Comparison of ENCODE assay signal across 17 cellular contexts in the genomic region with DNA sequence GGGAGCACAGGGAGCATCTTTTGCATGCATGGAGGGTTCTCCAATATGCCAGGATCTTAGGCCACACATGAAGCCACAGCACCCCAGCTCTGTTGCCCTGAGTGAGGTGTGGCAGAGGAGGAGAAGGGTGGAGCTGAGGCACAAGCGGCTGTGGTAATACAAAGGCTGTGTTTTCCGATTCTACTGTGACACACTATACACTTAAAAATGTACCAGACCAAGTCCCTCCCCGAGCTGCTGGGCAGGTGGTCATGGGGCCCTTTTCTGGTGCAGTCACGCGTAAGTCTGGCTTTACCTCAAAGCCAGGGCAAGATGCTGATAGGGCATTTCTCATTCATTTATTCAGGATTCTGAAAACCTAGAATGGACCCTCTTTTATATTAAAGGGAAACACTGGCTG. TPM values are rescaled to one million over a fixed set of nuclear protein-coding genes. Genes with fewer than 3 reads are reported as not detected.
DNase-seq lines count a peak whose midpoint lies in the region; ATAC-seq, FAIRE-seq and TF ChIP-seq lines count a peak whose summit lies in the region.
"Had no signal": no experiment of that assay in that cellular context is flagged by ENCODE, and none has a peak within 500 bp of the region (broad histone marks: within the 10 kb centered on the region; RNA-seq: fewer than 3 reads in every experiment).

No MANE protein-coding gene starts in this region.

- CTCF ChIA-PET in A549 (lab: Yijun Ruan, JAX) (interaction anchor here (0.7 kb wide), 1 partner anchor 222 kb away, joined by 3 read pairs; no protein-coding TSS in a partner anchor), H1 (lab: Charles Lee; ENCODE audit: partially characterized antibody) (interaction anchor here (0.6 to 2.3 kb wide), 5 partner anchors 18 to 91 kb away, joined by 3 to 6 read pairs (median 4); no protein-coding TSS in a partner anchor)

- whole genome bisulfite sequencing in A549 (ENCODE audit: missing lambda C conversion rate): 44% methylated on average over 5 of the region's 5 CpGs
- WGBS in H1 (ENCODE audit: extremely low coverage in 1 of 2, insufficient coverage in 1 of 2, insufficient read length in 1 of 2, insufficient replicate concordance in 2 of 2, low coverage in 1 of 2, low lambda C conversion rate in 2 of 2, missing lambda C conversion rate in 1 of 2), 2 experiments: 36% methylated on average over 5 of the region's 5 CpGs; no CpG with 5 or more reads in 1 of the 2 experiments

- H3K4me3 ChIP-seq in A549 (no peak overlapping the region), HUES48 (ENCODE audit: low read depth, low read length) (peak overlapping the region; percentile 92), H1 (ENCODE audit: extremely low read depth in 1 of 4, insufficient read depth in 2 of 4, low read depth in 3 of 4, low read length in 4 of 4) (peak overlapping the region in 1 of 4 experiments; percentile 96; a peak in 2 of 8 replicates)
- H3K4me3 ChIP-seq: esophagus muscularis mucosa, right atrium auricular region had no signal

- H2BK15ac ChIP-seq in H1 (ENCODE audit: low read length): no peak overlapping the region

- no peak overlapping the region for H3K9ac ChIP-seq in HUES48 (ENCODE audit: low read depth, low read length)
- H3K9ac ChIP-seq in H1 (replicated peaks in 1 of 4; ENCODE audit: extremely low read depth in 1 of 4, low read depth in 3 of 4, low read length in 3 of 4): no peak overlapping the region

- no peak overlapping the region for H3K4me2 ChIP-seq in A549
- peak overlapping the region; percentile 60 to 98 for H3K4me2 ChIP-seq in H1 (ENCODE audit: insufficient read depth in 1 of 2, low read depth in 2 of 2, low read length in 2 of 2)

- H3K36me3 ChIP-seq in HUES48 (ENCODE audit: control insufficient read depth, insufficient read depth, low read length): no peaks in the 10 kb centered on the region
- no peaks in the 10 kb centered on the region for H3K36me3 ChIP-seq in H1 (ENCODE audit: control insufficient read depth in 2 of 4, insufficient read depth in 4 of 4, low read length in 3 of 4)
- H3K36me3 ChIP-seq: esophagus muscularis mucosa, right atrium auricular region had no signal

- H4K91ac ChIP-seq in H1 (replicated peaks; ENCODE audit: insufficient read length, low read length): peak overlapping the region; percentile 41

- no peak for DNase-seq in A549 (ENCODE audit: low read depth in 1 of 2, low spot score in 1 of 2)
- peak; percentile 47 for DNase-seq in NCI-H526 treated with DMSO at 0.1 percent for 48 hours (lab: John Stamatoyannopoulos, UW)
- no peak for DNase-seq in H1 (ENCODE audit: low read depth in 1 of 2, low spot score in 2 of 2)
- DNase-seq in stimulated activated CD4-positive, alpha-beta T cell treated with anti-CD3 and anti-CD28 coated beads, Interleukin-15, amount 100 ng/mL, for 24 hours: no peak
- no peak for DNase-seq in head of caudate nucleus
- DNase-seq: activated CD4-positive, alpha-beta T cell treated with anti-CD3 and anti-CD28 coated beads, Interleukin-2, amount 50 U/mL, for 4 hours; activated naive CD8-positive, alpha-beta T cell treated with anti-CD3 and anti-CD28 coated beads for 36 hours; activated T-cell treated with anti-CD3 and anti-CD28 coated beads, Interleukin-2, amount 50 U/mL, for 4 hours; CD8-positive, alpha-beta memory T cell; GF-D8 had no signal

- POLR2A ChIA-PET in A549 (lab: Yijun Ruan, JAX) (no interaction called here), H1 (lab: Charles Lee; ENCODE audit: partially characterized antibody) (interaction anchor here (1.0 to 1.5 kb wide), 6 partner anchors 9 to 89 kb away, joined by 3 to 6 read pairs (median 3); a partner anchor contains a TSS)

- H3K79me2 ChIP-seq in H1 (ENCODE audit: control insufficient read depth in 1 of 2, insufficient read depth in 2 of 2, low read length in 2 of 2): peaks cover 0 to 80% of the 10 kb centered on the region in 2 experiments; a peak in 3 of 4 replicates

- no peak overlapping the region for H3K4ac ChIP-seq in H1 (replicated peaks; ENCODE audit: insufficient read length, low read depth, low read length)

- H2BK12ac ChIP-seq in H1 (ENCODE audit: low read depth, low read length): no peak overlapping the region; the same call in 1 of the 2 replicates

- ATAC-seq in A549 (no peak), HG03039 (IDR thresholded peaks at IDR 0.05; ENCODE audit: unreplicated experiment) (no peak), HG03571 (IDR thresholded peaks at IDR 0.05; ENCODE audit: unreplicated experiment) (no peak)
- ATAC-seq: activated T-cell treated with anti-CD3 and anti-CD28 coated beads, Interleukin-2, amount 50 U/mL, for 4 hours had no signal

- no peak overlapping the region for H2AK5ac ChIP-seq in H1 (ENCODE audit: low read depth, low read length)

- H3K9me3 ChIP-seq in A549 (no peaks in the 10 kb centered on the region), HUES48 (ENCODE audit: control insufficient read depth, insufficient read depth, low read length) (no peaks in the 10 kb centered on the region; the same call in 1 of the 2 replicates), H1 (ENCODE audit: insufficient read depth in 2 of 2, low read depth in 1 of 2, low read length in 1 of 2) (no peaks in the 10 kb centered on the region)
- H3K9me3 ChIP-seq: esophagus muscularis mucosa, right atrium auricular region had no signal

- H2BK120ac ChIP-seq in H1 (replicated peaks; ENCODE audit: low read depth, low read length): no peak overlapping the region

- TF ChIP-seq RAD21 in A549 (conservative IDR thresholded peaks at IDR 0.05 in 1 of 2, IDR thresholded peaks at IDR 0.05 in 1 of 2) (no peak), H1 (IDR thresholded peaks at IDR 0.05 in 1 of 2, conservative IDR thresholded peaks at IDR 0.05 in 1 of 2; ENCODE audit: low read depth in 2 of 2, low read length in 2 of 2) (no peak)

- H4K8ac ChIP-seq in H1 (ENCODE audit: extremely low read depth, insufficient read depth, low read length): no peak overlapping the region

- H4K20me1 ChIP-seq in H1 (replicated peaks in 1 of 2; ENCODE audit: control insufficient read depth in 1 of 2, insufficient read depth in 2 of 2, low read length in 2 of 2): peaks cover 0 to 2% of the 10 kb centered on the region in 2 experiments

- peak overlapping the region; percentile 17; the same call in 1 of the 2 replicates for H3K18ac ChIP-seq in H1 (ENCODE audit: extremely low read depth, low read length)

- TF ChIP-seq EP300 in A549 (IDR thresholded peaks at IDR 0.05) (no peak), H1 (IDR thresholded peaks at IDR 0.05; ENCODE audit: borderline replicate concordance in 1 of 2, low read depth in 2 of 2, low read length in 2 of 2) (no peak)

- no peak overlapping the region for H3K23ac ChIP-seq in H1 (ENCODE audit: insufficient read length)

- FAIRE-seq in A549 (lab: Jason Lieb, UNC): no peak
- no peak for FAIRE-seq in H1 (lab: Jason Lieb, UNC)
- FAIRE-seq: GM12892, RCC 7860 had no signal

- TF ChIP-seq CTCF in A549 (IDR thresholded peaks at IDR 0.05) (no peak), H1 (IDR thresholded peaks at IDR 0.05; ENCODE audit: control extremely low read depth in 1 of 3, insufficient read depth in 1 of 3, low read depth in 1 of 3, low read length in 3 of 3) (no peak)

- intact Hi-C loops in head of caudate nucleus (cut with DNase I): no loop called here

- no peak overlapping the region for H2BK20ac ChIP-seq in H1 (ENCODE audit: low read length)

- no peaks in the 10 kb centered on the region for H3K79me1 ChIP-seq in H1 (ENCODE audit: low read depth, low read length)

- no peak overlapping the region for H2AFZ ChIP-seq in H1 (ENCODE audit: low read length)

- peak overlapping the region; percentile 51 for H4K5ac ChIP-seq in H1 (ENCODE audit: insufficient read length, low read depth, low read length)

- peaks cover 5% of the 10 kb centered on the region; the same call in 1 of the 2 replicates for H3K23me2 ChIP-seq in H1 (ENCODE audit: low read depth, low read length)

- no peak for TF ChIP-seq POLR2A in A549 (IDR thresholded peaks at IDR 0.05; ENCODE audit: low read length)
- TF ChIP-seq POLR2A in H1 (IDR thresholded peaks at IDR 0.05; ENCODE audit: control extremely low read depth in 1 of 2, low read depth in 2 of 2, low read length in 2 of 2): no peak

- no peak overlapping the region for H2BK5ac ChIP-seq in H1 (ENCODE audit: low read depth, low read length)

- H3K4me1 ChIP-seq in A549 (peaks cover 14% of the 10 kb centered on the region), HUES48 (ENCODE audit: control insufficient read depth, insufficient read depth, low read length) (peaks cover 59% of the 10 kb centered on the region), H1 (replicated peaks in 1 of 4; ENCODE audit: control insufficient read depth in 3 of 4, insufficient read depth in 4 of 4, low read length in 3 of 4) (peaks cover 0 to 24% (median 12%) of the 10 kb centered on the region in 4 experiments; a peak in 6 of 7 replicates)

- no peak overlapping the region for H3K14ac ChIP-seq in H1 (ENCODE audit: insufficient read length)

- no peak overlapping the region for H3K27ac ChIP-seq in A549
- H3K27ac ChIP-seq in HUES48 (ENCODE audit: low read depth, low read length): peak overlapping the region; percentile 73
- 0 out of 2 replicates have a peak overlapping the region, but pooled peaks have one; percentile 29 for H3K27ac ChIP-seq in H1 (ENCODE audit: low read depth, low read length)
- H3K27ac ChIP-seq: esophagus muscularis mucosa, right atrium auricular region had no signal

- no peaks in the 10 kb centered on the region for H3K27me3 ChIP-seq in HUES48 (ENCODE audit: control insufficient read depth, insufficient read depth, low read length)
- no peaks in the 10 kb centered on the region for H3K27me3 ChIP-seq in H1 (replicated peaks in 1 of 4; ENCODE audit: control insufficient read depth in 3 of 4, extremely low read depth in 1 of 4, insufficient read depth in 3 of 4, low read length in 3 of 4)

- no peak overlapping the region for H3K56ac ChIP-seq in H1 (replicated peaks; ENCODE audit: insufficient read length, low read depth, low read length)

RNA-seq across cellular contexts. Expression of a gene that starts 3.7 kb away (rescaled TPM):
- polyA plus RNA-seq in A549 (2011; rRNA removed) (3.7 and 4.0 TPM in 2 replicates), A549 (2017; fragmentation: RNase III; extraction: RNeasy Plus Mini Kit Qiagen cat#74134 plus additional on column Dnase treatment) (0.17 to 0.70 TPM (median 0.65 TPM) in 3 replicates), H1 (2011; rRNA removed) (40.6 and 53.1 TPM in 2 replicates)
- 0.62 and 0.63 TPM in 2 replicates for polyA plus RNA-seq in A549 (2012; cell fraction: cytosol; rRNA removed)
- 0.40 and 1.1 TPM in 2 replicates for polyA plus RNA-seq in A549 (2012; cell fraction: nucleus; rRNA removed)
- 2.6 and 2.9 TPM in 2 replicates for polyA minus RNA-seq in A549 (2011; rRNA and poly(A)+ RNA removed)
- total RNA-seq in H1 (2021; fragmentation: NEBNext Ultra II Directional; extraction: Animal tissue kit (Norgen Biotek cat#: 25700)): 62.2 and 62.3 TPM in 2 replicates
- polyA plus RNA-seq in H1 (2011; cell fraction: cytosol; rRNA removed): 46.6 TPM
- polyA plus RNA-seq in H1 (2011; cell fraction: nucleus; rRNA removed): 64.4 TPM
- 28.8 to 39.8 TPM (median 33.5 TPM) in 4 replicates for polyA plus RNA-seq in H1 (2012, experiment 1 of 2)
- 6.7 TPM for polyA plus RNA-seq in H1 (2012, experiment 2 of 2)
- polyA plus RNA-seq in H1 (2013, experiment 1 of 2): 28.5 TPM
- polyA plus RNA-seq in H1 (2013, experiment 2 of 2): 24.9 TPM
- 289 and 337 TPM in 2 replicates for polyA minus RNA-seq in H1 (2011; rRNA and poly(A)+ RNA removed)
- 73.0 TPM for polyA minus RNA-seq in H1 (2011; cell fraction: cytosol; rRNA and poly(A)+ RNA removed)
- polyA minus RNA-seq in H1 (2011; cell fraction: nucleus; rRNA and poly(A)+ RNA removed): 934 TPM
- polyA plus RNA-seq: CD8-positive, alpha-beta memory T cell had no signal

RNA-seq across cellular contexts. Expression of a gene that starts 32.9 kb away (rescaled TPM):
- polyA plus RNA-seq in A549 (2011; rRNA removed) (17.1 and 24.1 TPM in 2 replicates), A549 (2017; fragmentation: RNase III; extraction: RNeasy Plus Mini Kit Qiagen cat#74134 plus additional on column Dnase treatment) (9.5 to 11.1 TPM (median 10.6 TPM) in 3 replicates), H1 (2011; rRNA removed) (2.1 and 3.7 TPM in 2 replicates)
- polyA plus RNA-seq in A549 (2012; cell fraction: cytosol; rRNA removed): 2.7 and 2.8 TPM in 2 replicates
- polyA plus RNA-seq in A549 (2012; cell fraction: nucleus; rRNA removed): 1.2 and 1.3 TPM in 2 replicates
- polyA minus RNA-seq in A549 (2011; rRNA and poly(A)+ RNA removed): 6.1 and 7.1 TPM in 2 replicates
- 14.9 TPM in 2 replicates for total RNA-seq in H1 (2021; fragmentation: NEBNext Ultra II Directional; extraction: Animal tissue kit (Norgen Biotek cat#: 25700))
- 4.7 TPM for polyA plus RNA-seq in H1 (2011; cell fraction: cytosol; rRNA removed)
- 0.91 TPM for polyA plus RNA-seq in H1 (2011; cell fraction: nucleus; rRNA removed)
- 5.9 to 9.7 TPM (median 7.0 TPM) in 4 replicates for polyA plus RNA-seq in H1 (2012, experiment 1 of 2)
- 0.52 TPM for polyA plus RNA-seq in H1 (2012, experiment 2 of 2)
- 8.4 TPM for polyA plus RNA-seq in H1 (2013, experiment 1 of 2)
- polyA plus RNA-seq in H1 (2013, experiment 2 of 2): 8.6 TPM
- 5.9 and 7.5 TPM in 2 replicates for polyA minus RNA-seq in H1 (2011; rRNA and poly(A)+ RNA removed)
- 4.7 TPM for polyA minus RNA-seq in H1 (2011; cell fraction: cytosol; rRNA and poly(A)+ RNA removed)
- 9.4 TPM for polyA minus RNA-seq in H1 (2011; cell fraction: nucleus; rRNA and poly(A)+ RNA removed)

Comparison
In these comparisons a context has a peak if more than half of its experiments do, and no peak if none do; other contexts are left out.
1. H3K27ac ChIP-seq: peak in HUES48 (single experiment) and H1 (single experiment); none in A549 (0 of 2).